In genomic region chr5:67659288-67659687, GRCh38 we compare ENCODE assay signal across 26 cellular contexts.
DNase-seq lines count a peak whose midpoint lies in the region; ATAC-seq and TF ChIP-seq lines count a peak whose summit lies in the region.
"Had no signal": no experiment of that assay in that cellular context is flagged by ENCODE, and none has a peak within 500 bp of the region (broad histone marks: within the 10 kb centered on the region; RNA-seq: fewer than 3 reads in every experiment).

No MANE protein-coding gene starts in this region.

- BruUV-seq in OCI-LY7 (replicated peaks; lab: Mats Ljungman, UMichigan) = no TSS peak

- no peak overlapping the region for H2AFZ ChIP-seq in OCI-LY7 (ENCODE audit: low read length)

- intact Hi-C loops in OCI-LY7 (cut with micrococcal nuclease; ENCODE audit: unreplicated experiment) = no loop called here

- POLR2A ChIA-PET in OCI-LY7 (lab: Charles Lee) = interaction anchor here (0.6 to 1.0 kb wide), 3 partner anchors 11 to 825 kb away, joined by 3 to 5 read pairs (median 3); no protein-coding TSS in a partner anchor

- no peak for TF ChIP-seq CTCF in OCI-LY7 (conservative IDR thresholded peaks at IDR 0.05; ENCODE audit: low read length)

- no peaks in the 10 kb centered on the region for H3K4me1 ChIP-seq in OCI-LY7 (ENCODE audit: insufficient read depth, low read length, poor library complexity, severe bottlenecking)
- H3K4me1 ChIP-seq: spleen, upper lobe of right lung had no signal

- H3K36me3 ChIP-seq in OCI-LY7 (ENCODE audit: insufficient read depth, low read length) = no peaks in the 10 kb centered on the region
- H3K36me3 ChIP-seq: spleen, upper lobe of right lung, WERI-Rb-1 had no signal

- H3K9me2 ChIP-seq in OCI-LY7 (ENCODE audit: insufficient read depth, low read length) = no peaks in the 10 kb centered on the region

- H4K20me1 ChIP-seq in OCI-LY7 (ENCODE audit: insufficient read depth, low read length) = no peaks in the 10 kb centered on the region

- no peak overlapping the region for H3K4me2 ChIP-seq in OCI-LY7 (ENCODE audit: low read length)

- H3K79me2 ChIP-seq in OCI-LY7 (ENCODE audit: insufficient read depth, low read depth, low read length) = no peaks in the 10 kb centered on the region

- CTCF ChIA-PET in OCI-LY7 (lab: Charles Lee; ENCODE audit: unreplicated experiment) = no interaction called here

- H3K4me3 ChIP-seq in OCI-LY7 (ENCODE audit: low read depth, low read length, poor library complexity, severe bottlenecking) = no peak overlapping the region
- H3K4me3 ChIP-seq: dorsolateral prefrontal cortex, spleen, upper lobe of right lung had no signal

- DNase-seq in NCI-H1436 (lab: John Stamatoyannopoulos, UW) = peak; percentile 7
- DNase-seq in NCI-H1436 treated with DMSO at 0.1 percent for 48 hours (lab: John Stamatoyannopoulos, UW) = no peak
- peak; percentile 17 for DNase-seq in NCI-H2171 (lab: John Stamatoyannopoulos, UW)
- peak; percentile 90 for DNase-seq in cerebellar cortex (ENCODE audit: low spot score)
- DNase-seq in left kidney (ENCODE audit: low read depth, low spot score) = peak; percentile 28
- DNase-seq in activated CD4-positive, alpha-beta T cell treated with anti-CD3 and anti-CD28 coated beads for 1 hour = no peak
- no peak for DNase-seq in OCI-LY7 (ENCODE audit: low spot score)
- DNase-seq: activated CD4-positive, alpha-beta T cell treated with anti-CD3 and anti-CD28 coated beads, Interleukin-2, amount 10 ng/mL, durations not matched to agents 7 days and 5 days; activated naive CD4-positive, alpha-beta T cell treated with anti-CD3 and anti-CD28 coated beads, Interleukin-2, amount 10 ng/mL, durations not matched to agents 7 days and 5 days; activated T-cell treated with anti-CD3 and anti-CD28 coated beads, Interleukin-2, amount 50 U/mL, for 48 hours; amygdala; CD4-positive, alpha-beta T cell; central memory CD4-positive, alpha-beta T cell; head of caudate nucleus; left colon; naive B cell; NCI-H510A treated with DMSO at 0.1 percent for 48 hours; nucleus accumbens; spleen; stimulated activated CD4-positive, alpha-beta T cell treated with anti-CD3 and anti-CD28 coated beads, Interleukin-2, amount 100 ng/mL, for 48 hours; upper lobe of right lung; WERI-Rb-1 had no signal

- no peak overlapping the region for H3K27ac ChIP-seq in OCI-LY7 (ENCODE audit: low read depth, low read length, poor library complexity, severe bottlenecking)
- H3K27ac ChIP-seq: dorsolateral prefrontal cortex, RWPE1, spleen, upper lobe of right lung, WERI-Rb-1 had no signal

- no peaks in the 10 kb centered on the region for H3K9me3 ChIP-seq in OCI-LY7 (ENCODE audit: low read length)
- H3K9me3 ChIP-seq: upper lobe of right lung had no signal

- no peak for ATAC-seq in HG02678 (IDR thresholded peaks at IDR 0.05; ENCODE audit: unreplicated experiment)
- ATAC-seq: left colon; stimulated activated effector memory CD8-positive, alpha-beta T cell treated with anti-CD3 and anti-CD28 coated beads, Interleukin-12 subunit alpha, Interleukin-12 subunit beta, amount 100 ng/mL, for 72 hours; upper lobe of right lung had no signal

Comparison
In these comparisons a context has a peak if more than half of its experiments do, and no peak if none do; other contexts are left out.
1. DNase-seq: peak in NCI-H1436 (single experiment), NCI-H2171 (single experiment), cerebellar cortex (single experiment) and left kidney (single experiment); none in NCI-H1436 treated with DMSO at 0.1 percent for 48 hours (single experiment), activated CD4-positive, alpha-beta T cell treated with anti-CD3 and anti-CD28 coated beads for 1 hour (single experiment) and OCI-LY7 (single experiment).